Comparison of ENCODE assay signal across 12 cellular contexts in genomic region chr3:51393096-51393495, GRCh38. TPM values are rescaled to one million over a fixed set of nuclear protein-coding genes. Genes with fewer than 3 reads are reported as not detected.
DNase-seq lines count a peak whose midpoint lies in the region; ATAC-seq, FAIRE-seq and TF ChIP-seq lines count a peak whose summit lies in the region.
"Had no signal": no experiment of that assay in that cellular context is flagged by ENCODE, and none has a peak within 500 bp of the region (broad histone marks: within the 10 kb centered on the region; RNA-seq: fewer than 3 reads in every experiment).

No MANE protein-coding gene starts in this region.

- H4K8ac ChIP-seq in H1 (ENCODE audit: extremely low read depth, insufficient read depth, low read length) = peak overlapping the region; percentile 32; the same call in 1 of the 2 replicates

- no peaks in the 10 kb centered on the region for H3K9me3 Mint-ChIP-seq in activated naive CD4-positive, alpha-beta T cell treated with anti-CD3 and anti-CD28 coated beads for 36 hours
- H3K9me3 Mint-ChIP-seq in progenitor cell of endocrine pancreas (ENCODE audit: low read depth) = no peaks in the 10 kb centered on the region

- H3K14ac ChIP-seq in H1 (ENCODE audit: insufficient read length) = no peak overlapping the region

- H3K23me2 ChIP-seq in H1 (ENCODE audit: low read depth, low read length) = peaks cover 9% of the 10 kb centered on the region; the same call in 1 of the 2 replicates

- no peaks in the 10 kb centered on the region for H3K9me2 ChIP-seq in PC-9 (ENCODE audit: insufficient read depth)

- H3K27me3 ChIP-seq in PC-9 (ENCODE audit: insufficient read depth, low read depth) (no peaks in the 10 kb centered on the region), H1 (replicated peaks in 1 of 4; ENCODE audit: control insufficient read depth in 3 of 4, extremely low read depth in 1 of 4, insufficient read depth in 3 of 4, low read length in 3 of 4) (no peaks in the 10 kb centered on the region), gastroesophageal sphincter (no peaks in the 10 kb centered on the region)
- H3K27me3 ChIP-seq: dorsolateral prefrontal cortex, tibial artery had no signal

- no peak overlapping the region for H3K4me3 Mint-ChIP-seq in activated naive CD4-positive, alpha-beta T cell treated with anti-CD3 and anti-CD28 coated beads for 36 hours
- peak overlapping the region; percentile 85 for H3K4me3 Mint-ChIP-seq in progenitor cell of endocrine pancreas (ENCODE audit: low read depth)

- no peak overlapping the region for H2BK20ac ChIP-seq in H1 (ENCODE audit: low read length)

- TF ChIP-seq EP300 in H1 (IDR thresholded peaks at IDR 0.05; ENCODE audit: borderline replicate concordance in 1 of 2, low read depth in 2 of 2, low read length in 2 of 2) = no peak
- no peak for TF ChIP-seq EP300 in gastroesophageal sphincter (IDR thresholded peaks at IDR 0.05)

- WGBS in H1 (ENCODE audit: extremely low coverage in 1 of 2, insufficient coverage in 1 of 2, insufficient read length in 1 of 2, insufficient replicate concordance in 2 of 2, low coverage in 1 of 2, low lambda C conversion rate in 2 of 2, missing lambda C conversion rate in 1 of 2), 2 experiments = 91% methylated on average over 18 of the region's 21 CpGs; no CpG with 5 or more reads in 1 of the 2 experiments
- no CpG with 5 or more reads among the region's 21 CpGs for WGBS in gastroesophageal sphincter (ENCODE audit: low coverage in 1 of 2), 2 donors

- H3K9me3 ChIP-seq in PC-9 (ENCODE audit: insufficient read depth, low read depth) (no peaks in the 10 kb centered on the region), H1 (ENCODE audit: insufficient read depth in 2 of 2, low read depth in 1 of 2, low read length in 1 of 2) (no peaks in the 10 kb centered on the region; a peak in 1 of 4 replicates), gastroesophageal sphincter (no peaks in the 10 kb centered on the region)
- H3K9me3 ChIP-seq: tibial artery had no signal

- TF ChIP-seq POLR2A in H1 (IDR thresholded peaks at IDR 0.05; ENCODE audit: control extremely low read depth in 1 of 2, low read depth in 2 of 2, low read length in 2 of 2) (no peak; a peak in 1 of 3 replicates), gastroesophageal sphincter (IDR thresholded peaks at IDR 0.05) (no peak)

- POLR2A ChIA-PET in PC-9 (lab: Charles Lee; ENCODE audit: unreplicated experiment) (interaction anchor here (0.6 kb wide), 1 partner anchor 107 kb away, joined by 3 read pairs; the partner anchor contains the start of gene DCAF1), H1 (lab: Charles Lee; ENCODE audit: partially characterized antibody) (interaction anchor here (1.0 to 2.8 kb wide), 12 partner anchors 8 to 414 kb away, joined by 3 to 9 read pairs (median 6); partner anchors contain the start of genes DCAF1 and MANF)

- no peak overlapping the region for H4K91ac ChIP-seq in H1 (replicated peaks; ENCODE audit: insufficient read length, low read length)

- H2BK12ac ChIP-seq in H1 (ENCODE audit: low read depth, low read length) = no peak overlapping the region

- H3K4me2 ChIP-seq in PC-9 (peak overlapping the region; percentile 80), H1 (ENCODE audit: insufficient read depth in 1 of 2, low read depth in 2 of 2, low read length in 2 of 2) (peak overlapping the region; percentile 52 to 89; a peak in 2 of 4 replicates)

- H3K27ac ChIP-seq in PC-9 (no peak overlapping the region), H1 (ENCODE audit: low read depth, low read length) (no peak overlapping the region), gastroesophageal sphincter (no peak overlapping the region)

- H2AK5ac ChIP-seq in H1 (ENCODE audit: low read depth, low read length) = no peak overlapping the region

- H4K20me1 ChIP-seq in PC-9 (ENCODE audit: insufficient read depth) (peaks cover 23% of the 10 kb centered on the region), H1 (replicated peaks in 1 of 2; ENCODE audit: control insufficient read depth in 1 of 2, insufficient read depth in 2 of 2, low read length in 2 of 2) (peaks cover 39 to 42% of the 10 kb centered on the region in 2 experiments)

- H3K27me3 Mint-ChIP-seq in activated naive CD4-positive, alpha-beta T cell treated with anti-CD3 and anti-CD28 coated beads for 36 hours (ENCODE audit: low read depth) = no peaks in the 10 kb centered on the region
- H3K27me3 Mint-ChIP-seq in progenitor cell of endocrine pancreas = no peaks in the 10 kb centered on the region

- no TSS peak for BruUV-seq in PC-9 (replicated peaks; lab: Mats Ljungman, UMichigan)

- peak overlapping the region; percentile 66 for H3K27ac Mint-ChIP-seq in activated naive CD4-positive, alpha-beta T cell treated with anti-CD3 and anti-CD28 coated beads for 36 hours
- peak overlapping the region; percentile 91 for H3K27ac Mint-ChIP-seq in progenitor cell of endocrine pancreas

- peaks cover 39% of the 10 kb centered on the region for H3K36me3 Mint-ChIP-seq in activated naive CD4-positive, alpha-beta T cell treated with anti-CD3 and anti-CD28 coated beads for 36 hours (ENCODE audit: low read depth)
- peaks cover 32% of the 10 kb centered on the region for H3K36me3 Mint-ChIP-seq in progenitor cell of endocrine pancreas (ENCODE audit: insufficient read depth)

- H3K4me1 ChIP-seq in PC-9 (replicated peaks; ENCODE audit: insufficient read depth) = peaks cover 31% of the 10 kb centered on the region
- H3K4me1 ChIP-seq in H1 (replicated peaks in 1 of 4; ENCODE audit: control insufficient read depth in 3 of 4, insufficient read depth in 4 of 4, low read length in 3 of 4) = peaks cover 0 to 23% (median 14%) of the 10 kb centered on the region in 4 experiments; a peak in 5 of 7 replicates
- H3K4me1 ChIP-seq in gastroesophageal sphincter = peaks cover 0 to 81% (median 32%) of the 10 kb centered on the region in 3 donors

- peaks cover 17% of the 10 kb centered on the region for H3K79me1 ChIP-seq in H1 (ENCODE audit: low read depth, low read length)

- no peak overlapping the region for H2AFZ ChIP-seq in PC-9
- no peak overlapping the region for H2AFZ ChIP-seq in H1 (ENCODE audit: low read length)

- CTCF ChIA-PET in activated naive CD4-positive, alpha-beta T cell treated with anti-CD3 and anti-CD28 coated beads for 36 hours (lab: Charles Lee) = interaction anchor here (0.6 kb wide), 1 partner anchor 15 kb away, joined by 3 read pairs; no protein-coding TSS in a partner anchor
- CTCF ChIA-PET in PC-9 (lab: Charles Lee) = no interaction called here
- CTCF ChIA-PET in H1 (lab: Charles Lee; ENCODE audit: partially characterized antibody) = interaction anchor here (1.1 to 2.2 kb wide), 7 partner anchors 10 to 777 kb away, joined by 3 to 8 read pairs (median 4); no protein-coding TSS in a partner anchor

- H3K36me3 ChIP-seq in PC-9 (ENCODE audit: low read depth) = peaks cover 36% of the 10 kb centered on the region
- H3K36me3 ChIP-seq in H1 (ENCODE audit: control insufficient read depth in 2 of 4, insufficient read depth in 4 of 4, low read length in 3 of 4) = peaks cover 32 to 77% (median 43%) of the 10 kb centered on the region in 4 experiments
- peaks cover 0 to 77% of the 10 kb centered on the region in 2 donors for H3K36me3 ChIP-seq in gastroesophageal sphincter

- H3K4ac ChIP-seq in H1 (replicated peaks; ENCODE audit: insufficient read length, low read depth, low read length) = no peak overlapping the region

- H2BK5ac ChIP-seq in H1 (ENCODE audit: low read depth, low read length) = 0 out of 2 replicates have a peak overlapping the region, but pooled peaks have one; percentile 25

- no peak overlapping the region for H3K4me3 ChIP-seq in PC-9
- peak overlapping the region in 1 of 4 experiments; percentile 83; a peak in 2 of 8 replicates for H3K4me3 ChIP-seq in H1 (ENCODE audit: extremely low read depth in 1 of 4, insufficient read depth in 2 of 4, low read depth in 3 of 4, low read length in 4 of 4)
- H3K4me3 ChIP-seq in gastroesophageal sphincter = peak overlapping the region in 1 of 2 donors; percentile 86
- H3K4me3 ChIP-seq: lung had no signal

- H3F3A ChIP-seq in PC-9 (ENCODE audit: insufficient read depth, low read depth) = peaks cover 61% of the 10 kb centered on the region

- H2BK120ac ChIP-seq in H1 (replicated peaks; ENCODE audit: low read depth, low read length) = no peak overlapping the region

- DNase-seq in activated naive CD4-positive, alpha-beta T cell treated with anti-CD3 and anti-CD28 coated beads for 36 hours = no peak
- no peak for DNase-seq in activated naive CD4-positive, alpha-beta T cell treated with anti-CD3 and anti-CD28 coated beads, Interleukin-2, amount 50 U/mL, for 16 hours
- DNase-seq in PC-9 (no peak), H1 (ENCODE audit: low read depth in 1 of 2, low spot score in 2 of 2) (no peak), progenitor cell of endocrine pancreas (ENCODE audit: low spot score, unreplicated experiment) (no peak)
- no peak for DNase-seq in effector CD4-positive, alpha-beta T cell
- DNase-seq: activated gamma-delta T cell treated with Interleukin-2 at 50 U/mL for 16 hours, dorsolateral prefrontal cortex, tibial artery had no signal

- peaks cover 67% of the 10 kb centered on the region for H3K4me1 Mint-ChIP-seq in activated naive CD4-positive, alpha-beta T cell treated with anti-CD3 and anti-CD28 coated beads for 36 hours (ENCODE audit: low read depth)
- peaks cover 34% of the 10 kb centered on the region for H3K4me1 Mint-ChIP-seq in progenitor cell of endocrine pancreas (ENCODE audit: low read depth)

- FAIRE-seq in H1 (lab: Jason Lieb, UNC) = no peak

- intact Hi-C loops in activated naive CD4-positive, alpha-beta T cell treated with anti-CD3 and anti-CD28 coated beads for 36 hours (cut with micrococcal nuclease) = loop anchor here (10.0 kb wide), 1 partner anchor 582 kb away; the partner anchor contains the start of genes ABHD14A and ABHD14B
- intact Hi-C loops in PC-9 (cut with micrococcal nuclease; ENCODE audit: unreplicated experiment) = no loop called here

- H3K56ac ChIP-seq in H1 (replicated peaks; ENCODE audit: insufficient read length, low read depth, low read length) = no peak overlapping the region

- H3K79me2 ChIP-seq in PC-9 (ENCODE audit: low read depth) = peaks cover 41% of the 10 kb centered on the region
- peaks cover 22 to 46% of the 10 kb centered on the region in 2 experiments for H3K79me2 ChIP-seq in H1 (ENCODE audit: control insufficient read depth in 1 of 2, insufficient read depth in 2 of 2, low read length in 2 of 2)

- H3K23ac ChIP-seq in H1 (ENCODE audit: insufficient read length) = no peak overlapping the region

- H3K9ac ChIP-seq in H1 (replicated peaks in 1 of 4; ENCODE audit: extremely low read depth in 1 of 4, low read depth in 3 of 4, low read length in 3 of 4) = no peak overlapping the region

- no peak for TF ChIP-seq CTCF in PC-9 (conservative IDR thresholded peaks at IDR 0.05)
- no peak for TF ChIP-seq CTCF in H1 (IDR thresholded peaks at IDR 0.05; ENCODE audit: control extremely low read depth in 1 of 3, insufficient read depth in 1 of 3, low read depth in 1 of 3, low read length in 3 of 3)
- TF ChIP-seq CTCF in progenitor cell of endocrine pancreas (IDR thresholded peaks at IDR 0.05; ENCODE audit: unreplicated experiment) = no peak
- TF ChIP-seq CTCF in gastroesophageal sphincter (IDR thresholded peaks at IDR 0.05) = no peak

- TF ChIP-seq RAD21 in H1 (IDR thresholded peaks at IDR 0.05 in 1 of 2, conservative IDR thresholded peaks at IDR 0.05 in 1 of 2; ENCODE audit: low read depth in 2 of 2, low read length in 2 of 2) = no peak

- ATAC-seq in gastroesophageal sphincter (no peak), HG03354 (IDR thresholded peaks at IDR 0.05; ENCODE audit: poor library complexity, severe bottlenecking, unreplicated experiment) (no peak)

- no peak overlapping the region for H2BK15ac ChIP-seq in H1 (ENCODE audit: low read length)

- no peak overlapping the region for H4K5ac ChIP-seq in H1 (ENCODE audit: insufficient read length, low read depth, low read length)

- H3K18ac ChIP-seq in H1 (ENCODE audit: extremely low read depth, low read length) = no peak overlapping the region

RNA-seq across cellular contexts. Expression of gene RBM15B, which starts 2.0 kb away (rescaled TPM):
- 10 to 100 TPM; 12.8 to 13.5 TPM for total RNA-seq in activated naive CD4-positive, alpha-beta T cell treated with anti-CD3 and anti-CD28 coated beads for 36 hours
- 29.1 and 29.4 TPM in 2 replicates for total RNA-seq in PC-9 (2021)
- 59.1 and 60.9 TPM in 2 replicates for total RNA-seq in H1 (2021; fragmentation: NEBNext Ultra II Directional; extraction: Animal tissue kit (Norgen Biotek cat#: 25700))
- polyA plus RNA-seq in H1 (2011; rRNA removed) = 22.2 and 30.1 TPM in 2 replicates
- polyA plus RNA-seq in H1 (2011; cell fraction: cytosol; rRNA removed) = 28.2 TPM
- polyA plus RNA-seq in H1 (2011; cell fraction: nucleus; rRNA removed) = 30.4 TPM
- polyA plus RNA-seq in H1 (2012, experiment 1 of 2) = 42.0 to 44.4 TPM (median 44.0 TPM) in 4 replicates
- polyA plus RNA-seq in H1 (2012, experiment 2 of 2) = 36.6 TPM
- polyA plus RNA-seq in H1 (2013, experiment 1 of 2) = 30.4 TPM
- 30.7 TPM for polyA plus RNA-seq in H1 (2013, experiment 2 of 2)
- polyA minus RNA-seq in H1 (2011; rRNA and poly(A)+ RNA removed) = 36.5 and 42.7 TPM in 2 replicates
- polyA minus RNA-seq in H1 (2011; cell fraction: cytosol; rRNA and poly(A)+ RNA removed) = 32.4 TPM
- polyA minus RNA-seq in H1 (2011; cell fraction: nucleus; rRNA and poly(A)+ RNA removed) = 42.7 TPM
- 69.7 and 75.8 TPM in 2 replicates for total RNA-seq in progenitor cell of endocrine pancreas
- total RNA-seq in gastroesophageal sphincter = 10 to 100 TPM; 28.5 to 51.1 (median 32.7) TPM

RNA-seq across cellular contexts. Expression of gene MANF, which starts 8.0 kb away (rescaled TPM):
- 100 to 1,000 TPM in 1 of 2 experiments, 10 to 100 TPM in 1; 91.7 to 108 TPM for total RNA-seq in activated naive CD4-positive, alpha-beta T cell treated with anti-CD3 and anti-CD28 coated beads for 36 hours
- total RNA-seq in PC-9 (2021) (75.0 and 79.1 TPM in 2 replicates), progenitor cell of endocrine pancreas (130 and 131 TPM in 2 replicates), gastroesophageal sphincter (10 to 100 TPM; 13.7 to 38.3 (median 22.8) TPM)
- total RNA-seq in H1 (2021; fragmentation: NEBNext Ultra II Directional; extraction: Animal tissue kit (Norgen Biotek cat#: 25700)) = 159 and 175 TPM in 2 replicates
- polyA plus RNA-seq in H1 (2011; rRNA removed) = 25.3 and 37.5 TPM in 2 replicates
- polyA plus RNA-seq in H1 (2011; cell fraction: cytosol; rRNA removed) = 61.1 TPM
- polyA plus RNA-seq in H1 (2011; cell fraction: nucleus; rRNA removed) = 12.3 TPM
- polyA plus RNA-seq in H1 (2012, experiment 1 of 2) = 112 to 209 TPM (median 134 TPM) in 4 replicates
- 47.3 TPM for polyA plus RNA-seq in H1 (2012, experiment 2 of 2)
- polyA plus RNA-seq in H1 (2013, experiment 1 of 2) = 193 TPM
- 251 TPM for polyA plus RNA-seq in H1 (2013, experiment 2 of 2)
- 14.0 and 14.1 TPM in 2 replicates for polyA minus RNA-seq in H1 (2011; rRNA and poly(A)+ RNA removed)
- polyA minus RNA-seq in H1 (2011; cell fraction: cytosol; rRNA and poly(A)+ RNA removed) = 22.5 TPM
- 15.0 TPM for polyA minus RNA-seq in H1 (2011; cell fraction: nucleus; rRNA and poly(A)+ RNA removed)
